Comparison of ENCODE assay signal across 8 cellular contexts in the genomic region with DNA sequence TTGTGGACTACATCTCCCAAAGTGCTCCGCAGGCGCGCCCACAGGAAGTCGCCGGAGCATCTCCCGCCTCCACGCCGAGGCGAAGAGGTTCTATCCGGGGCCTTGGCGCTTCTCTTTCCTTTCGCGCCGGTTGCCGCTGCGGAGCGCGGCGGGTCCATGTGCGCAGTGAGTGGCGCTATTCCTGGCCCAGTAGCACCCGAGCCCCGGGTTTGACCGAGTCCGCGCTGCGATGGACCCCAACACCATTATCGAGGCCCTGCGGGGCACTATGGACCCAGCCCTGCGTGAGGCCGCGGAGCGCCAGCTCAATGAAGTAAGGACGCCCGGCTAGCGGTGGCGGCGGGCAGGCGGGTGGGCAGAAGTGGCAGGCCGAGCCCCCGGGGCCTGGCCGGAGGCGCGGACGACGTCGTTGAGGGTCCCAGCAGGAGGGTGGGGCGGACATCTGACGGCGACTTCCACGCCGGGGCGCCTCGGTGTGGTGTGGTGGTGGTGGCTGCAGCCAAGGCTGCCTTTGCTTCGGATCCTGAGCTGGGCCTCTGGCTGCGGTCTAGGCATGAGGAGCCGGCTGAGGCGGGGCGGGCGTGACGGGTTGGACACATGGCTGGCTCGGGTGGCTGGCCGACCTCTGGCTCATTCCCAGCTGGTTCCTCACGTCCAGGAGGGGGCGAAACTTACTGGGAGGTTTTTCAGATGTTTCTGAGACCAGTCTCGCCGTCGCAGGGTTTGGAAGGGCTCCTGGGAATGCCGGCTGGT. TPM values are rescaled to one million over a fixed set of nuclear protein-coding genes. Genes with fewer than 3 reads are reported as not detected.
DNase-seq lines count a peak whose midpoint lies in the region; ATAC-seq and TF ChIP-seq lines count a peak whose summit lies in the region.

A gene (plus strand): TSS at position 118 of the 753 bp plus-strand sequence. CDS start 112 bp downstream, at position 230.

- in situ Hi-C loops in ACHN (cut with HindIII; ENCODE audit: low pct_ligation_motif_present, low pct_unique_long_range_greater_than_20kb, low sequenced_read_pairs): no loop called here

- peak within 1 kb of the TSS; percentile 90 to 92 for H3K4me3 ChIP-seq in cardiac fibroblast (replicated peaks in 1 of 2; ENCODE audit: low read depth in 2 of 2, low read length in 2 of 2)

- POLR2A ChIA-PET in WTC11 (lab: Charles Lee): interaction anchor here (0.5 to 2.8 kb wide), 13 partner anchors 14 to 188 kb away, joined by 3 to 13 read pairs (median 5); a partner anchor contains a TSS

- TF ChIP-seq CTCF in WTC11 (IDR thresholded peaks at IDR 0.05): no peak
- peak; percentile 39 for TF ChIP-seq CTCF in cardiac fibroblast (IDR thresholded peaks at IDR 0.05; ENCODE audit: low read depth, low read length)

- H3K4me3 Mint-ChIP-seq in WTC11: peak within 1 kb of the TSS; percentile 91

- DNase-seq in ACHN (peak; percentile 89), NCI-H2196 treated with DMSO at 0.1 percent for 48 hours (lab: John Stamatoyannopoulos, UW; ENCODE audit: unreplicated experiment) (peak; percentile 80), WTC11 (ENCODE audit: low spot score) (peak; percentile 90), cardiac fibroblast (ENCODE audit: low read depth in 2 of 2) (peak; percentile 92 to 93), iris pigment epithelial cell (ENCODE audit: low read depth) (peak; percentile 96)
- DNase-seq in stimulated activated CD4-positive, alpha-beta T cell treated with anti-CD3 and anti-CD28 coated beads, Interleukin-12 subunit alpha, Interleukin-12 subunit beta, amount 100 ng/mL, for 4 hours: peak; percentile 88

- H3K27ac Mint-ChIP-seq in WTC11: peak within 1 kb of the TSS; percentile 91

- peaks cover 12% of the 10 kb centered on the region for H3K36me3 Mint-ChIP-seq in WTC11

- no peaks in the 10 kb centered on the region for H3K9me3 Mint-ChIP-seq in WTC11

- CTCF ChIA-PET in WTC11 (lab: Charles Lee): interaction anchor here (1.0 kb wide), 1 partner anchor 75 kb away, joined by 3 read pairs; no protein-coding TSS in a partner anchor

- ATAC-seq in GM18861 (IDR thresholded peaks at IDR 0.05; ENCODE audit: unreplicated experiment) (peak; percentile 91), HG03097 (IDR thresholded peaks at IDR 0.05; ENCODE audit: low FRiP score, unreplicated experiment) (peak; percentile 87), WTC11 (peak; percentile 94)

- peaks cover 38% of the 10 kb centered on the region for H3K4me1 Mint-ChIP-seq in WTC11

- H3K27me3 Mint-ChIP-seq in WTC11 (ENCODE audit: low read depth): no peaks in the 10 kb centered on the region

TF ChIP-seq in WTC11, 78 proteins besides CTCF, POLR2A, EP300 and RAD21 (continues in another document):
- TF ChIP-seq ETV6 (CRISPR knock-in tag; IDR thresholded peaks at IDR 0.05) (no peak), ZNF423 (CRISPR knock-in tag; IDR thresholded peaks at IDR 0.05) (no peak), ZNF396 (CRISPR knock-in tag; IDR thresholded peaks at IDR 0.05; ENCODE audit: borderline replicate concordance) (no peak), ZNF232 (CRISPR knock-in tag; IDR thresholded peaks at IDR 0.05) (peak; percentile 19; the same call in 1 of the 2 replicates), TEAD4 (CRISPR knock-in tag; IDR thresholded peaks at IDR 0.05) (0 out of 2 replicates have a peak, but pooled peaks have one; percentile 6), MYBL2 (CRISPR knock-in tag; IDR thresholded peaks at IDR 0.05) (peak; percentile 84), CREM (CRISPR knock-in tag; IDR thresholded peaks at IDR 0.05) (no peak), FOXP1 (CRISPR knock-in tag; IDR thresholded peaks at IDR 0.05; ENCODE audit: borderline replicate concordance) (peak; percentile 94; the same call in 1 of the 2 replicates), NFE2L1 (CRISPR knock-in tag; IDR thresholded peaks at IDR 0.05) (peak; percentile 52; the same call in 1 of the 2 replicates)
- TF ChIP-seq, protein P1, sequence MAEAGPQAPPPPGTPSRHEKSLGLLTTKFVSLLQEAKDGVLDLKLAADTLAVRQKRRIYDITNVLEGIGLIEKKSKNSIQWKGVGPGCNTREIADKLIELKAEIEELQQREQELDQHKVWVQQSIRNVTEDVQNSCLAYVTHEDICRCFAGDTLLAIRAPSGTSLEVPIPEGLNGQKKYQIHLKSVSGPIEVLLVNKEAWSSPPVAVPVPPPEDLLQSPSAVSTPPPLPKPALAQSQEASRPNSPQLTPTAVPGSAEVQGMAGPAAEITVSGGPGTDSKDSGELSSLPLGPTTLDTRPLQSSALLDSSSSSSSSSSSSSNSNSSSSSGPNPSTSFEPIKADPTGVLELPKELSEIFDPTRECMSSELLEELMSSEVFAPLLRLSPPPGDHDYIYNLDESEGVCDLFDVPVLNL (CRISPR knock-in tag; IDR thresholded peaks at IDR 0.05; ENCODE audit: borderline replicate concordance, low read depth): 0 out of 2 replicates have a peak, but pooled peaks have one; percentile 79
- TF ChIP-seq, protein P2, sequence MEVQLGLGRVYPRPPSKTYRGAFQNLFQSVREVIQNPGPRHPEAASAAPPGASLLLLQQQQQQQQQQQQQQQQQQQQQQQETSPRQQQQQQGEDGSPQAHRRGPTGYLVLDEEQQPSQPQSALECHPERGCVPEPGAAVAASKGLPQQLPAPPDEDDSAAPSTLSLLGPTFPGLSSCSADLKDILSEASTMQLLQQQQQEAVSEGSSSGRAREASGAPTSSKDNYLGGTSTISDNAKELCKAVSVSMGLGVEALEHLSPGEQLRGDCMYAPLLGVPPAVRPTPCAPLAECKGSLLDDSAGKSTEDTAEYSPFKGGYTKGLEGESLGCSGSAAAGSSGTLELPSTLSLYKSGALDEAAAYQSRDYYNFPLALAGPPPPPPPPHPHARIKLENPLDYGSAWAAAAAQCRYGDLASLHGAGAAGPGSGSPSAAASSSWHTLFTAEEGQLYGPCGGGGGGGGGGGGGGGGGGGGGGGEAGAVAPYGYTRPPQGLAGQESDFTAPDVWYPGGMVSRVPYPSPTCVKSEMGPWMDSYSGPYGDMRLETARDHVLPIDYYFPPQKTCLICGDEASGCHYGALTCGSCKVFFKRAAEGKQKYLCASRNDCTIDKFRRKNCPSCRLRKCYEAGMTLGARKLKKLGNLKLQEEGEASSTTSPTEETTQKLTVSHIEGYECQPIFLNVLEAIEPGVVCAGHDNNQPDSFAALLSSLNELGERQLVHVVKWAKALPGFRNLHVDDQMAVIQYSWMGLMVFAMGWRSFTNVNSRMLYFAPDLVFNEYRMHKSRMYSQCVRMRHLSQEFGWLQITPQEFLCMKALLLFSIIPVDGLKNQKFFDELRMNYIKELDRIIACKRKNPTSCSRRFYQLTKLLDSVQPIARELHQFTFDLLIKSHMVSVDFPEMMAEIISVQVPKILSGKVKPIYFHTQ (CRISPR knock-in tag; IDR thresholded peaks at IDR 0.05): no peak
- TF ChIP-seq, protein P3, sequence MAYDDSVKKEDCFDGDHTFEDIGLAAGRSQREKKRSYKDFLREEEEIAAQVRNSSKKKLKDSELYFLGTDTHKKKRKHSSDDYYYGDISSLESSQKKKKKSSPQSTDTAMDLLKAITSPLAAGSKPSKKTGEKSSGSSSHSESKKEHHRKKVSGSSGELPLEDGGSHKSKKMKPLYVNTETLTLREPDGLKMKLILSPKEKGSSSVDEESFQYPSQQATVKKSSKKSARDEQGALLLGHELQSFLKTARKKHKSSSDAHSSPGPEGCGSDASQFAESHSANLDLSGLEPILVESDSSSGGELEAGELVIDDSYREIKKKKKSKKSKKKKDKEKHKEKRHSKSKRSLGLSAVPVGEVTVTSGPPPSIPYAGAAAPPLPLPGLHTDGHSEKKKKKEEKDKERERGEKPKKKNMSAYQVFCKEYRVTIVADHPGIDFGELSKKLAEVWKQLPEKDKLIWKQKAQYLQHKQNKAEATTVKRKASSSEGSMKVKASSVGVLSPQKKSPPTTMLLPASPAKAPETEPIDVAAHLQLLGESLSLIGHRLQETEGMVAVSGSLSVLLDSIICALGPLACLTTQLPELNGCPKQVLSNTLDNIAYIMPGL (CRISPR knock-in tag; IDR thresholded peaks at IDR 0.05): peak; percentile 92
- TF ChIP-seq, protein P4, sequence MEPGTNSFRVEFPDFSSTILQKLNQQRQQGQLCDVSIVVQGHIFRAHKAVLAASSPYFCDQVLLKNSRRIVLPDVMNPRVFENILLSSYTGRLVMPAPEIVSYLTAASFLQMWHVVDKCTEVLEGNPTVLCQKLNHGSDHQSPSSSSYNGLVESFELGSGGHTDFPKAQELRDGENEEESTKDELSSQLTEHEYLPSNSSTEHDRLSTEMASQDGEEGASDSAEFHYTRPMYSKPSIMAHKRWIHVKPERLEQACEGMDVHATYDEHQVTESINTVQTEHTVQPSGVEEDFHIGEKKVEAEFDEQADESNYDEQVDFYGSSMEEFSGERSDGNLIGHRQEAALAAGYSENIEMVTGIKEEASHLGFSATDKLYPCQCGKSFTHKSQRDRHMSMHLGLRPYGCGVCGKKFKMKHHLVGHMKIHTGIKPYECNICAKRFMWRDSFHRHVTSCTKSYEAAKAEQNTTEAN (CRISPR knock-in tag; IDR thresholded peaks at IDR 0.05): peak; percentile 81
- TF ChIP-seq, protein P5, sequence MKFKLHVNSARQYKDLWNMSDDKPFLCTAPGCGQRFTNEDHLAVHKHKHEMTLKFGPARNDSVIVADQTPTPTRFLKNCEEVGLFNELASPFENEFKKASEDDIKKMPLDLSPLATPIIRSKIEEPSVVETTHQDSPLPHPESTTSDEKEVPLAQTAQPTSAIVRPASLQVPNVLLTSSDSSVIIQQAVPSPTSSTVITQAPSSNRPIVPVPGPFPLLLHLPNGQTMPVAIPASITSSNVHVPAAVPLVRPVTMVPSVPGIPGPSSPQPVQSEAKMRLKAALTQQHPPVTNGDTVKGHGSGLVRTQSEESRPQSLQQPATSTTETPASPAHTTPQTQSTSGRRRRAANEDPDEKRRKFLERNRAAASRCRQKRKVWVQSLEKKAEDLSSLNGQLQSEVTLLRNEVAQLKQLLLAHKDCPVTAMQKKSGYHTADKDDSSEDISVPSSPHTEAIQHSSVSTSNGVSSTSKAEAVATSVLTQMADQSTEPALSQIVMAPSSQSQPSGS (CRISPR knock-in tag; IDR thresholded peaks at IDR 0.05; ENCODE audit: borderline replicate concordance, low read depth): no peak
- TF ChIP-seq, protein P6, sequence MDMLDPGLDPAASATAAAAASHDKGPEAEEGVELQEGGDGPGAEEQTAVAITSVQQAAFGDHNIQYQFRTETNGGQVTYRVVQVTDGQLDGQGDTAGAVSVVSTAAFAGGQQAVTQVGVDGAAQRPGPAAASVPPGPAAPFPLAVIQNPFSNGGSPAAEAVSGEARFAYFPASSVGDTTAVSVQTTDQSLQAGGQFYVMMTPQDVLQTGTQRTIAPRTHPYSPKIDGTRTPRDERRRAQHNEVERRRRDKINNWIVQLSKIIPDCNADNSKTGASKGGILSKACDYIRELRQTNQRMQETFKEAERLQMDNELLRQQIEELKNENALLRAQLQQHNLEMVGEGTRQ (CRISPR knock-in tag; IDR thresholded peaks at IDR 0.05): 0 out of 2 replicates have a peak, but pooled peaks have one; percentile 88

RNA-seq across cellular contexts. Expression of the gene that starts here (rescaled TPM):
- total RNA-seq in WTC11 (2021): 212 to 226 TPM (median 215 TPM) in 3 replicates

Comparison
In these comparisons a context has a peak if more than half of its experiments do, and no peak if none do; other contexts are left out.
1. Peak in every context shown above with its lines: DNase-seq, ATAC-seq and H3K4me3 ChIP-seq.